In the genomic region with DNA sequence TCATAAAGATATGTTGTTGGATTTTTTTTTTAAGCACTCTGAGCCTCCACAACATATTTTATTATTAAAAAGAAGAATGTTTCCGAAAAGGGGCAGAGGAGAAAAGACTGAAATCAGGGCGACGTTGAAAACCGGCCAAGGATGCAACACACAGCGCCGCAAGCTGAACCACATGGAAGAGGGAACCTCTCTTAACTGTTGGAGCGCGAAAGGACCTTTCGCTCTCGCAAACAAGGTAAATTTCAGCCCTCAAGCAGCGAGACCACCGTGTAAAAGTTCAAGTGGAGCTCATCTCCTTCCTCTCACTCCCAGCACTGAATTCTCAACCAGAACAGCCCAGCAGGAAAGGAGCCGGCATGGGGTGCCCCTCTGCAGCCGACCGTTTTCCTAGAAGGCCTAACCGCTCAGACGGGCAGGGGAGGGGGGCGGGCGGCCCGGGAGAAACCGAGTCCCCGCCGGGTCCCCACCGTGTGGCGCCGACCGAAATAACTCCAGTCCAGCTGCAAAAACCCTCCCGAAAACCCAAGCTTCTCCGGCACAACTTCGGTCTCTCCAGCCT, we compare ENCODE assay signal across 8 cellular contexts. TPM values are rescaled to one million over a fixed set of nuclear protein-coding genes. Genes with fewer than 3 reads are reported as not detected.
DNase-seq lines count a peak whose midpoint lies in the region; ATAC-seq, FAIRE-seq and TF ChIP-seq lines count a peak whose summit lies in the region.

No MANE protein-coding gene starts in this region.

- H3K27ac ChIP-seq in A673 (ENCODE audit: low read depth, low read length, poor library complexity, severe bottlenecking), result peak overlapping the region; percentile 68
- peak overlapping the region; percentile 47 to 76 (median 68) for H3K27ac ChIP-seq in transverse colon

- H3K4me1 ChIP-seq in A673 (ENCODE audit: insufficient read depth, low read length, poor library complexity, severe bottlenecking) (peaks cover 21% of the 10 kb centered on the region), NT2/D1 (ENCODE audit: insufficient read depth, insufficient read length) (no peaks in the 10 kb centered on the region), transverse colon (peaks cover 0 to 19% (median 13%) of the 10 kb centered on the region in 4 donors)

- 0 to 3% methylated on average over 6 to 25 of the region's 30 CpGs for WGBS in transverse colon (ENCODE audit: low coverage in 1 of 2), 2 donors

- DNase-seq in A673 (ENCODE audit: low spot score) (peak; percentile 31), GM12891 (ENCODE audit: insufficient read length, low spot score) (no peak), NT2/D1 (ENCODE audit: low read depth, low spot score) (no peak), choroid plexus epithelial cell (ENCODE audit: low read depth) (peak; percentile 16), lung microvascular endothelial cell (ENCODE audit: low read depth in 2 of 2) (peak; percentile 2 to 5), transverse colon (no peak)
- no peak for DNase-seq in activated CD4-positive, CD25-positive, alpha-beta regulatory T cell (lab: John Stamatoyannopoulos, UW)

- FAIRE-seq in GM12891 (lab: Jason Lieb, UNC), result peak; percentile 54

- no peaks in the 10 kb centered on the region for H3K27me3 ChIP-seq in A673 (replicated peaks; ENCODE audit: insufficient read depth, low read depth, low read length, poor library complexity)
- peaks cover 15% of the 10 kb centered on the region for H3K27me3 ChIP-seq in NT2/D1 (ENCODE audit: insufficient read depth, insufficient read length)
- H3K27me3 ChIP-seq in transverse colon, result peaks cover 5% of the 10 kb centered on the region

- H3K9me3 ChIP-seq in A673 (ENCODE audit: low read depth, low read length, poor library complexity, severe bottlenecking) (no peaks in the 10 kb centered on the region), NT2/D1 (ENCODE audit: insufficient read depth, low read length) (no peaks in the 10 kb centered on the region), transverse colon (no peaks in the 10 kb centered on the region)

- TF ChIP-seq CTCF in A673 (conservative IDR thresholded peaks at IDR 0.05; ENCODE audit: low read depth, low read length), result no peak
- no peak for TF ChIP-seq CTCF in choroid plexus epithelial cell (conservative IDR thresholded peaks at IDR 0.05; ENCODE audit: low read depth, low read length)
- no peak for TF ChIP-seq CTCF in transverse colon (IDR thresholded peaks at IDR 0.05)

- no peak for TF ChIP-seq EP300 in transverse colon (IDR thresholded peaks at IDR 0.05; ENCODE audit: low read depth)

- H3K36me3 ChIP-seq in A673 (ENCODE audit: insufficient read depth, low read length, poor library complexity, severe bottlenecking) (no peaks in the 10 kb centered on the region), NT2/D1 (ENCODE audit: insufficient read depth, insufficient read length, low read length) (no peaks in the 10 kb centered on the region), transverse colon (no peaks in the 10 kb centered on the region)

- in situ Hi-C loops in transverse colon (cut with MboI; ENCODE audit: low pct_ligation_motif_present in 1 of 4, low pct_unique_long_range_greater_than_20kb in 1 of 4, low sequenced_read_pairs in 3 of 4), result no loop called here

- no TSS peak for BruUV-seq in A673 (replicated peaks; lab: Mats Ljungman, UMichigan)

- TF ChIP-seq POLR2A in GM12891 (IDR thresholded peaks at IDR 0.05; ENCODE audit: low read depth, low read length) (no peak), transverse colon (IDR thresholded peaks at IDR 0.05) (no peak)

- POLR2A ChIA-PET in A673 (lab: Charles Lee; ENCODE audit: low non-redundant PET), result no interaction called here

- intact Hi-C loops in A673 (cut with micrococcal nuclease; ENCODE audit: unreplicated experiment) (no loop called here), transverse colon (cut with DNase I; ENCODE audit: low total_unique reads) (no loop called here)

- CTCF ChIA-PET in A673 (lab: Charles Lee), result interaction anchor here (0.7 kb wide), 1 partner anchor 13 kb away, joined by 7 read pairs; no protein-coding TSS in a partner anchor

- H3K4me3 ChIP-seq in A673 (ENCODE audit: low read depth, low read length, poor library complexity, severe bottlenecking), result peak overlapping the region; percentile 93
- H3K4me3 ChIP-seq in NT2/D1 (ENCODE audit: insufficient read length, low read depth), result peak overlapping the region; percentile 80
- H3K4me3 ChIP-seq in choroid plexus epithelial cell (ENCODE audit: low read depth, low read length), result peak overlapping the region; percentile 72
- H3K4me3 ChIP-seq in transverse colon, result peak overlapping the region; percentile 42 to 75 (median 64)

- ATAC-seq in HG02852 (IDR thresholded peaks at IDR 0.05; ENCODE audit: unreplicated experiment), result peak; percentile 17

- peak overlapping the region; percentile 85 for H3K9ac ChIP-seq in NT2/D1 (ENCODE audit: insufficient read length, low read depth)

TF ChIP-seq in GM12891, 5 proteins besides CTCF, POLR2A, EP300 and RAD21:
- TF ChIP-seq POLR2AphosphoS5 (IDR thresholded peaks at IDR 0.05; ENCODE audit: low read depth, low read length), result no peak
- TF ChIP-seq TAF1 (IDR thresholded peaks at IDR 0.05; ENCODE audit: low read depth, low read length), result no peak
- TF ChIP-seq PAX5 (IDR thresholded peaks at IDR 0.05; ENCODE audit: insufficient read depth, low read length, severe bottlenecking), result no peak
- no peak for TF ChIP-seq SPI1 (IDR thresholded peaks at IDR 0.05; ENCODE audit: low read depth, low read length)
- TF ChIP-seq POU2F2 (IDR thresholded peaks at IDR 0.05; ENCODE audit: low read depth, low read length), result no peak

RNA-seq across cellular contexts. Expression of a gene that starts 0.6 kb away (rescaled TPM):
- total RNA-seq in A673 (2021) (4.1 and 4.2 TPM in 2 replicates), lung microvascular endothelial cell (under 0.01 TPM in 2 replicates), transverse colon (1 to 10 TPM in 2 of 4 donors, under 1 TPM in 1, not detected in 1; 0.82 to 2.4 (median 2.2) TPM)
- 1.0 TPM for polyA plus RNA-seq in GM12891 (2012; ENCODE audit: low read depth, missing spikeins)

Comparison
In these comparisons a context has a peak if more than half of its experiments do, and no peak if none do; other contexts are left out.
1. DNase-seq: peak in A673 (single experiment), choroid plexus epithelial cell (single experiment) and lung microvascular endothelial cell (2 of 2); none in GM12891 (single experiment), NT2/D1 (single experiment), transverse colon (single experiment) and activated CD4-positive, CD25-positive, alpha-beta regulatory T cell (0 of 4).
2. Peak in every context shown above with its lines, with median percentiles within 50 percentile points of each other: H3K4me3 ChIP-seq.